In genomic region chr5:67404261-67405100, GRCh38 we compare ENCODE assay signal across 1 cellular context.
TF ChIP-seq lines count a peak whose summit lies in the region.

No MANE protein-coding gene starts in this region.

TF ChIP-seq in HepG2, 621 proteins besides CTCF, POLR2A, EP300 and RAD21 (continued from another document):
- TF ChIP-seq SRSF1 (optimal IDR thresholded peaks at IDR 0.05; ENCODE audit: low read depth, low read length), result no peak
- no peak for TF ChIP-seq SAFB2 (CRISPR knock-in tag; IDR thresholded peaks at IDR 0.05; ENCODE audit: borderline replicate concordance, low read depth)
- TF ChIP-seq SP2 (CRISPR knock-in tag; IDR thresholded peaks at IDR 0.05), result no peak
TF ChIP-seq in HepG2: peak in this region for 3.
